Comparison of ENCODE assay signal across 1 cellular context in genomic region chr17:40362696-40363479, GRCh38.
TF ChIP-seq lines count a peak whose summit lies in the region.

No MANE protein-coding gene starts in this region.

TF ChIP-seq in K562, 482 proteins besides CTCF, POLR2A, EP300 and RAD21 (continued from another document):
- TF ChIP-seq CBX5 (IDR thresholded peaks at IDR 0.05; ENCODE audit: borderline replicate concordance, low read depth) (peak; percentile 13; the same call in 1 of the 2 replicates), XRCC5 (IDR thresholded peaks at IDR 0.05; ENCODE audit: low read depth, low read length) (peak; percentile 79; the same call in 1 of the 2 replicates), CREB1 (IDR thresholded peaks at IDR 0.05) (peak; percentile 42; the same call in 1 of the 2 replicates), CREB1 (CRISPR knock-in tag; IDR thresholded peaks at IDR 0.05) (peak; percentile 69), HMBOX1 (IDR thresholded peaks at IDR 0.05) (no peak), ZNF23 (CRISPR knock-in tag; IDR thresholded peaks at IDR 0.05) (no peak), YY1 (IDR thresholded peaks at IDR 0.05; ENCODE audit: borderline replicate concordance in 1 of 3, control insufficient read depth in 1 of 3, extremely low read depth in 1 of 3, insufficient read depth in 3 of 3, insufficient read length in 1 of 3, insufficient replicate concordance in 2 of 3, low read depth in 1 of 3, low read length in 2 of 3) (peak in 2 of 3 experiments; percentile 43 to 50), KLF13 (tag; IDR thresholded peaks at IDR 0.05; ENCODE audit: borderline replicate concordance, low read depth) (peak; percentile 23; the same call in 1 of the 2 replicates)
- TF ChIP-seq, protein P1, sequence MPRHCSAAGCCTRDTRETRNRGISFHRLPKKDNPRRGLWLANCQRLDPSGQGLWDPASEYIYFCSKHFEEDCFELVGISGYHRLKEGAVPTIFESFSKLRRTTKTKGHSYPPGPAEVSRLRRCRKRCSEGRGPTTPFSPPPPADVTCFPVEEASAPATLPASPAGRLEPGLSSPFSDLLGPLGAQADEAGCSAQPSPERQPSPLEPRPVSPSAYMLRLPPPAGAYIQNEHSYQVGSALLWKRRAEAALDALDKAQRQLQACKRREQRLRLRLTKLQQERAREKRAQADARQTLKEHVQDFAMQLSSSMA (CRISPR knock-in tag; IDR thresholded peaks at IDR 0.05), result 0 out of 2 replicates have a peak, but pooled peaks have one; percentile 30
- TF ChIP-seq, protein P2, sequence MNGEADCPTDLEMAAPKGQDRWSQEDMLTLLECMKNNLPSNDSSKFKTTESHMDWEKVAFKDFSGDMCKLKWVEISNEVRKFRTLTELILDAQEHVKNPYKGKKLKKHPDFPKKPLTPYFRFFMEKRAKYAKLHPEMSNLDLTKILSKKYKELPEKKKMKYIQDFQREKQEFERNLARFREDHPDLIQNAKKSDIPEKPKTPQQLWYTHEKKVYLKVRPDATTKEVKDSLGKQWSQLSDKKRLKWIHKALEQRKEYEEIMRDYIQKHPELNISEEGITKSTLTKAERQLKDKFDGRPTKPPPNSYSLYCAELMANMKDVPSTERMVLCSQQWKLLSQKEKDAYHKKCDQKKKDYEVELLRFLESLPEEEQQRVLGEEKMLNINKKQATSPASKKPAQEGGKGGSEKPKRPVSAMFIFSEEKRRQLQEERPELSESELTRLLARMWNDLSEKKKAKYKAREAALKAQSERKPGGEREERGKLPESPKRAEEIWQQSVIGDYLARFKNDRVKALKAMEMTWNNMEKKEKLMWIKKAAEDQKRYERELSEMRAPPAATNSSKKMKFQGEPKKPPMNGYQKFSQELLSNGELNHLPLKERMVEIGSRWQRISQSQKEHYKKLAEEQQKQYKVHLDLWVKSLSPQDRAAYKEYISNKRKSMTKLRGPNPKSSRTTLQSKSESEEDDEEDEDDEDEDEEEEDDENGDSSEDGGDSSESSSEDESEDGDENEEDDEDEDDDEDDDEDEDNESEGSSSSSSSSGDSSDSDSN (IDR thresholded peaks at IDR 0.05; ENCODE audit: borderline replicate concordance in 1 of 2, low read depth in 2 of 2, low read length in 2 of 2), result peak; percentile 45 to 55; a peak in 2 of 4 replicates
